In the genomic region with DNA sequence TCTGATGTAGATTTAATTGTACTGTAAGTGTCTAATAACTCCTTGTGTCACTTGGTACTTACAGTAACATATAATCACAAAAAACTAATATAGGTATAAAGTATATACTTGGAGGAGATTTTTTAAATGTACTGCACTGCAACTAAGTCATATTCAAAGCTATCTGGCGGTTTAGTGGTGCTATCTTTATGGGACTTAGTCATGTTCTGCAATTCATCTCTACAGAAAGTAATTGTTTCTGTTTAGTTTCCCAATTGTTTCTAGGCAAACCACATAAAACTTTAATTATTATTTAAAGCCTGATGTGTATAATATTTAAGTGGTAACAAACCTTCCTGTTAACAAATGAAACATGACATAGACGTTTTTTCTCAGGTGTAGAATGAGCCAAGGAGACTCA, we compare ENCODE assay signal across 23 cellular contexts. TPM values are rescaled to one million over a fixed set of nuclear protein-coding genes. Genes with fewer than 3 reads are reported as not detected.
DNase-seq lines count a peak whose midpoint lies in the region; ATAC-seq, FAIRE-seq and TF ChIP-seq lines count a peak whose summit lies in the region.
"Had no signal": no experiment of that assay in that cellular context is flagged by ENCODE, and none has a peak within 500 bp of the region (broad histone marks: within the 10 kb centered on the region; RNA-seq: fewer than 3 reads in every experiment).

No MANE protein-coding gene starts in this region.

- H3F3A ChIP-seq in smooth muscle cell (ENCODE audit: low read depth), result peaks cover 10% of the 10 kb centered on the region

- H3K27ac ChIP-seq in cardiac muscle cell (peak overlapping the region; percentile 30), heart right ventricle (no peak overlapping the region), smooth muscle cell (ENCODE audit: low read depth) (peak overlapping the region; percentile 46), transverse colon (no peak overlapping the region), small intestine (ENCODE audit: low read depth in 1 of 2, low read length in 1 of 2) (no peak overlapping the region)
- H3K27ac ChIP-seq: BLaER1, KMS-11 had no signal

- H3K4me2 ChIP-seq in smooth muscle cell, result no peak overlapping the region
- H3K4me2 ChIP-seq: BLaER1, KMS-11 had no signal

- H3K4me1 ChIP-seq in cardiac muscle cell (ENCODE audit: low read depth) (peaks cover 10% of the 10 kb centered on the region), heart right ventricle (peaks cover 9 to 83% (median 52%) of the 10 kb centered on the region in 9 donors), smooth muscle cell (ENCODE audit: low read depth) (no peaks in the 10 kb centered on the region), transverse colon (peaks cover 10 to 49% (median 19%) of the 10 kb centered on the region in 4 donors), small intestine (ENCODE audit: control insufficient read depth in 2 of 2, insufficient read depth in 1 of 2, low read depth in 1 of 2, low read length in 1 of 2) (peaks cover 0 to 5% of the 10 kb centered on the region in 2 donors)

- H3K4me3 Mint-ChIP-seq in IgD-negative memory B cell (no peak overlapping the region), WTC11 (no peak overlapping the region)

- no peak overlapping the region for H2AFZ ChIP-seq in smooth muscle cell (ENCODE audit: low read depth)

- ATAC-seq in heart right ventricle (no peak), WTC11 (no peak)
- ATAC-seq: HCT116, Right ventricle myocardium inferior had no signal

- H3K4me1 Mint-ChIP-seq in IgD-negative memory B cell (peaks cover 16 to 27% (median 27%) of the 10 kb centered on the region in 3 donors), WTC11 (peaks cover 5% of the 10 kb centered on the region)

- DNase-seq in cardiac muscle cell (ENCODE audit: low read depth in 1 of 2, low spot score in 1 of 2), result no peak
- no peak for DNase-seq in heart right ventricle
- DNase-seq in WTC11 (ENCODE audit: low spot score), result no peak
- DNase-seq in smooth muscle cell (lab: John Stamatoyannopoulos, UW; ENCODE audit: unreplicated experiment), result no peak
- no peak for DNase-seq in transverse colon
- DNase-seq in small intestine, result no peak
- DNase-seq in kidney tubule cell (ENCODE audit: low spot score), result no peak
- DNase-seq: DMS53, GDM1, GOT3, NCI-H1694, NCI-H2081, NCI-H2171, NCI-H345, NCI-H524 treated with DMSO at 0.1 percent for 48 hours, NCI-H82 had no signal

- H3K4me3 ChIP-seq in cardiac muscle cell (no peak overlapping the region), heart right ventricle (no peak overlapping the region), smooth muscle cell (no peak overlapping the region), transverse colon (no peak overlapping the region), small intestine (ENCODE audit: low read depth in 1 of 2, low read length in 2 of 2) (no peak overlapping the region)
- H3K4me3 ChIP-seq: BLaER1 had no signal

- POLR2A ChIA-PET in WTC11 (lab: Charles Lee), result no interaction called here

- H3K79me2 ChIP-seq in smooth muscle cell (ENCODE audit: low read depth), result peaks cover 100% of the 10 kb centered on the region

- CTCF ChIA-PET in WTC11 (lab: Charles Lee), result interaction anchor here (0.5 kb wide), 1 partner anchor 14 kb away, joined by 3 read pairs; no protein-coding TSS in a partner anchor

- H3K36me3 ChIP-seq in cardiac muscle cell (peaks cover 2% of the 10 kb centered on the region), heart right ventricle (peaks cover 0 to 91% (median 18%) of the 10 kb centered on the region in 9 donors), smooth muscle cell (ENCODE audit: low read depth) (no peaks in the 10 kb centered on the region), transverse colon (peaks cover 0 to 12% (median 4%) of the 10 kb centered on the region in 4 donors), small intestine (ENCODE audit: control insufficient read depth in 2 of 2, insufficient read depth in 2 of 2, low read length in 2 of 2) (peaks cover 6 to 7% of the 10 kb centered on the region in 2 donors)

- peak overlapping the region in 2 of 3 donors; percentile 32 to 81 for H3K27ac Mint-ChIP-seq in IgD-negative memory B cell
- H3K27ac Mint-ChIP-seq in WTC11, result 0 out of 2 replicates have a peak overlapping the region, but pooled peaks have one; percentile 73

- intact Hi-C loops in heart right ventricle (cut with DNase I) (no loop called here), transverse colon (cut with DNase I; ENCODE audit: low total_unique reads) (no loop called here)

- peaks cover 100% of the 10 kb centered on the region for H4K20me1 ChIP-seq in smooth muscle cell (ENCODE audit: low read depth)

- no peak for TF ChIP-seq POLR2A in transverse colon (IDR thresholded peaks at IDR 0.05)

- H3K9me3 Mint-ChIP-seq in IgD-negative memory B cell, result no peaks in the 10 kb centered on the region
- H3K9me3 Mint-ChIP-seq in WTC11, result no peaks in the 10 kb centered on the region

- in situ Hi-C loops in transverse colon (cut with MboI; ENCODE audit: low pct_ligation_motif_present in 1 of 4, low pct_unique_long_range_greater_than_20kb in 1 of 4, low sequenced_read_pairs in 3 of 4), result no loop called here

- H3K36me3 Mint-ChIP-seq in IgD-negative memory B cell, result peaks cover 2% of the 10 kb centered on the region
- H3K36me3 Mint-ChIP-seq in WTC11, result peaks cover 41% of the 10 kb centered on the region

- TF ChIP-seq EP300 in transverse colon (IDR thresholded peaks at IDR 0.05; ENCODE audit: low read depth), result no peak

- TF ChIP-seq CTCF in cardiac muscle cell (IDR thresholded peaks at IDR 0.05; ENCODE audit: low read depth, low read length), result no peak
- no peak for TF ChIP-seq CTCF in heart right ventricle (IDR thresholded peaks at IDR 0.05)
- TF ChIP-seq CTCF in WTC11 (IDR thresholded peaks at IDR 0.05), result no peak
- TF ChIP-seq CTCF in smooth muscle cell (IDR thresholded peaks at IDR 0.05; ENCODE audit: borderline replicate concordance, insufficient read depth, poor library complexity, severe bottlenecking), result no peak
- no peak for TF ChIP-seq CTCF in transverse colon (IDR thresholded peaks at IDR 0.05)

- H3K9ac ChIP-seq in smooth muscle cell (ENCODE audit: low read depth), result no peak overlapping the region
- H3K9ac ChIP-seq: BLaER1, KMS-11 had no signal

- H3K9me3 ChIP-seq in cardiac muscle cell (ENCODE audit: low read depth) (no peaks in the 10 kb centered on the region), heart right ventricle (no peaks in the 10 kb centered on the region), smooth muscle cell (replicated peaks; ENCODE audit: low read depth) (no peaks in the 10 kb centered on the region), transverse colon (no peaks in the 10 kb centered on the region), small intestine (ENCODE audit: control insufficient read depth, low read depth) (no peaks in the 10 kb centered on the region)
- H3K9me3 ChIP-seq: BLaER1 had no signal

- WGBS in heart right ventricle, 2 donors, result 48 to 49% methylated on average over 2 of the region's 2 CpGs
- WGBS in smooth muscle cell (ENCODE audit: low lambda C conversion rate), result 35% methylated on average over 2 of the region's 2 CpGs
- 41 to 48% methylated on average over 2 of the region's 2 CpGs for WGBS in transverse colon (ENCODE audit: low coverage in 1 of 2), 2 donors
- 35 to 53% (median 41%) methylated on average over 2 of the region's 2 CpGs for whole genome bisulfite sequencing in small intestine, 3 donors

- no peak for FAIRE-seq in small intestine (lab: Jason Lieb, UNC)
- FAIRE-seq: D721Med, GM19239 had no signal

- no peaks in the 10 kb centered on the region for H3K27me3 ChIP-seq in cardiac muscle cell
- no peaks in the 10 kb centered on the region for H3K27me3 ChIP-seq in heart right ventricle
- H3K27me3 ChIP-seq in smooth muscle cell (ENCODE audit: low read depth), result no peaks in the 10 kb centered on the region
- H3K27me3 ChIP-seq in transverse colon, result no peaks in the 10 kb centered on the region
- no peaks in the 10 kb centered on the region for H3K27me3 ChIP-seq in small intestine (ENCODE audit: control insufficient read depth in 2 of 2, insufficient read depth in 2 of 2, low read length in 2 of 2)
- H3K27me3 ChIP-seq: BLaER1 had no signal

- H3K27me3 Mint-ChIP-seq in IgD-negative memory B cell, result no peaks in the 10 kb centered on the region
- no peaks in the 10 kb centered on the region for H3K27me3 Mint-ChIP-seq in WTC11 (ENCODE audit: low read depth)

RNA-seq across cellular contexts. Expression of gene PAFAH1B2, which starts 8.0 kb away (rescaled TPM):
- total RNA-seq in cardiac muscle cell (58.7 and 71.8 TPM in 2 replicates), heart right ventricle (10 to 100 TPM; 48.8 to 71.5 (median 64.2) TPM), WTC11 (2021) (132 to 138 TPM (median 133 TPM) in 3 replicates), smooth muscle cell (140 and 146 TPM in 2 replicates), transverse colon (10 to 100 TPM; 18.1 to 90.8 (median 78.3) TPM)
- polyA plus RNA-seq in cardiac muscle cell (25.6 and 25.8 TPM in 2 replicates), heart right ventricle (10 to 100 TPM; 18.7 to 21.6 TPM), IgD-negative memory B cell (20.6 TPM), smooth muscle cell (30.7 and 42.9 TPM in 2 replicates), small intestine (10 to 100 TPM; 23.2 to 25.7 (median 25.7) TPM)

RNA-seq across cellular contexts. Expression of gene SIDT2, which starts 26.5 kb away (rescaled TPM):
- total RNA-seq in cardiac muscle cell, result 27.1 and 32.9 TPM in 2 replicates
- 10.3 and 16.1 TPM in 2 replicates for polyA plus RNA-seq in cardiac muscle cell
- total RNA-seq in heart right ventricle, result 10 to 100 TPM; 16.2 to 33.6 (median 22.0) TPM
- polyA plus RNA-seq in heart right ventricle, result 10 to 100 TPM; 13.0 to 28.1 TPM
- 61.0 TPM for polyA plus RNA-seq in IgD-negative memory B cell
- total RNA-seq in WTC11 (2021), result 20.7 to 27.6 TPM (median 20.9 TPM) in 3 replicates
- total RNA-seq in smooth muscle cell, result 24.7 and 35.0 TPM in 2 replicates
- 11.6 and 21.2 TPM in 2 replicates for polyA plus RNA-seq in smooth muscle cell
- 10 to 100 TPM; 68.1 to 95.0 (median 78.2) TPM for total RNA-seq in transverse colon
- 10 to 100 TPM; 27.6 to 62.6 (median 48.9) TPM for polyA plus RNA-seq in small intestine

RNA-seq across cellular contexts. Expression of gene TAGLN, which starts 47.1 kb away (rescaled TPM):
- total RNA-seq in cardiac muscle cell, result 82.5 and 1,828 TPM in 2 replicates
- polyA plus RNA-seq in cardiac muscle cell, result 65.2 and 1,052 TPM in 2 replicates
- total RNA-seq in heart right ventricle, result 100 to 1,000 TPM in 5 of 10 donors, 10 to 100 TPM in 5; 71.7 to 215 (median 99.9) TPM
- polyA plus RNA-seq in heart right ventricle, result 100 to 1,000 TPM; 319 to 883 TPM
- 1.6 TPM for polyA plus RNA-seq in IgD-negative memory B cell
- 51.1 to 71.5 TPM (median 53.9 TPM) in 3 replicates for total RNA-seq in WTC11 (2021)
- total RNA-seq in smooth muscle cell, result 1,972 and 2,130 TPM in 2 replicates
- 2,069 and 2,250 TPM in 2 replicates for polyA plus RNA-seq in smooth muscle cell
- total RNA-seq in transverse colon, result 1,000 to 10,000 TPM in 3 of 4 donors, 100 to 1,000 TPM in 1; 899 to 4,235 (median 1,393) TPM
- polyA plus RNA-seq in small intestine, result 100 to 1,000 TPM in 2 of 3 donors, 10 to 100 TPM in 1; 57.9 to 611 (median 173) TPM

RNA-seq across cellular contexts. Expression of gene SIK3, which starts 53.8 kb away (rescaled TPM):
- total RNA-seq in cardiac muscle cell, result 27.4 and 58.5 TPM in 2 replicates
- polyA plus RNA-seq in cardiac muscle cell, result 29.1 and 39.7 TPM in 2 replicates
- total RNA-seq in heart right ventricle, result 10 to 100 TPM; 27.8 to 47.3 (median 39.3) TPM
- polyA plus RNA-seq in heart right ventricle, result 10 to 100 TPM in 1 of 2 donors, 1 to 10 TPM in 1; 9.9 to 15.1 TPM
- polyA plus RNA-seq in IgD-negative memory B cell, result 25.1 TPM
- 26.4 to 34.4 TPM (median 29.6 TPM) in 3 replicates for total RNA-seq in WTC11 (2021)
- 8.7 and 11.9 TPM in 2 replicates for total RNA-seq in smooth muscle cell
- 11.0 and 11.8 TPM in 2 replicates for polyA plus RNA-seq in smooth muscle cell
- 10 to 100 TPM; 35.6 to 68.6 (median 38.9) TPM for total RNA-seq in transverse colon
- 10 to 100 TPM in 1 of 3 donors, 1 to 10 TPM in 2; 4.9 to 10.5 (median 7.6) TPM for polyA plus RNA-seq in small intestine

Comparison
In these comparisons a context has a peak if more than half of its experiments do, and no peak if none do; other contexts are left out.
1. H3K27ac ChIP-seq: peak in cardiac muscle cell (single experiment) and smooth muscle cell (single experiment); none in heart right ventricle (0 of 10), transverse colon (0 of 4) and small intestine (0 of 2).